In genomic region chr10:28684157-28684985, GRCh38 we compare ENCODE assay signal across 11 cellular contexts.
"Had no signal": no experiment of that assay in that cellular context is flagged by ENCODE, and none has a peak within 500 bp of the region (broad histone marks: within the 10 kb centered on the region; RNA-seq: fewer than 3 reads in every experiment).

No MANE protein-coding gene starts in this region.

- H3K27ac Mint-ChIP-seq: activated naive CD8-positive, alpha-beta T cell; activated T-cell treated with anti-CD3 and anti-CD28 coated beads, Interleukin-2, amount 50 U/mL, for 24 hours; stimulated activated naive CD8-positive, alpha-beta T cell treated with anti-CD3 and anti-CD28 coated beads, Interleukin-15, amount 100 ng/mL, for 72 hours had no signal

- DNase-seq: activated CD4-positive, alpha-beta T cell treated with anti-CD3 and anti-CD28 coated beads, Interleukin-2, amount 50 U/mL, for 4 hours; activated gamma-delta T cell; activated T-cell treated with anti-CD3 and anti-CD28 coated beads, Interleukin-2, amount 50 U/mL, for 24 hours; stimulated activated CD4-positive, alpha-beta T cell treated with anti-CD3 and anti-CD28 coated beads, Interleukin-4, amount 100 ng/mL, for 4 hours; stimulated activated naive CD8-positive, alpha-beta T cell treated with anti-CD3 and anti-CD28 coated beads, Interleukin-15, amount 100 ng/mL, for 72 hours; T-helper 2 cell; testis had no signal

- H3K9me3 ChIP-seq: testis had no signal

- H3K4me3 ChIP-seq: lung, testis had no signal

- H3K27me3 ChIP-seq: testis had no signal

- H3K4me3 Mint-ChIP-seq: activated naive CD8-positive, alpha-beta T cell; activated T-cell treated with anti-CD3 and anti-CD28 coated beads, Interleukin-2, amount 50 U/mL, for 24 hours; stimulated activated naive CD8-positive, alpha-beta T cell treated with anti-CD3 and anti-CD28 coated beads, Interleukin-15, amount 100 ng/mL, for 72 hours had no signal

- ATAC-seq: activated CD4-positive, CD25-positive, alpha-beta regulatory T cell treated with anti-CD3 and anti-CD28 coated beads, Interleukin-2, amount 50 U/mL, for 24 hours; stimulated activated naive CD8-positive, alpha-beta T cell treated with anti-CD3 and anti-CD28 coated beads, Interleukin-15, amount 100 ng/mL, for 72 hours had no signal

- H3K36me3 Mint-ChIP-seq: activated naive CD8-positive, alpha-beta T cell had no signal

- H3K9me3 Mint-ChIP-seq: activated T-cell treated with anti-CD3 and anti-CD28 coated beads, Interleukin-2, amount 50 U/mL, for 24 hours; brain; stimulated activated naive CD8-positive, alpha-beta T cell treated with anti-CD3 and anti-CD28 coated beads, Interleukin-15, amount 100 ng/mL, for 72 hours had no signal
